ENCODE assay signal across 20 cellular contexts in genomic region chr10:74049995-74050394, GRCh38. TPM values are rescaled to one million over a fixed set of nuclear protein-coding genes. Genes with fewer than 3 reads are reported as not detected.
DNase-seq lines count a peak whose midpoint lies in the region; ATAC-seq and TF ChIP-seq lines count a peak whose summit lies in the region.
"Had no signal": no experiment of that assay in that cellular context is flagged by ENCODE, and none has a peak within 500 bp of the region (broad histone marks: within the 10 kb centered on the region; RNA-seq: fewer than 3 reads in every experiment).

No MANE protein-coding gene starts in this region.

- H3K9me2 ChIP-seq in GM23248 (ENCODE audit: insufficient read depth) = no peaks in the 10 kb centered on the region

- no peak for TF ChIP-seq CTCF in thoracic aorta (IDR thresholded peaks at IDR 0.05)

- DNase-seq in GM23248 (no peak), cerebellum (ENCODE audit: low spot score) (peak; percentile 13), right cardiac atrium (no peak), thoracic aorta (ENCODE audit: low spot score) (no peak), DMS79 treated with DMSO at 0.1 percent for 48 hours (lab: John Stamatoyannopoulos, UW) (no peak), posterior cingulate gyrus (no peak)
- no peak for DNase-seq in activated CD4-positive, alpha-beta T cell treated with anti-CD3 and anti-CD28 coated beads for 48 hours
- DNase-seq: activated CD4-positive, CD25-positive, alpha-beta regulatory T cell treated with anti-CD3 and anti-CD28 coated beads, Interleukin-2, amount 50 U/mL, for 72 hours; head of caudate nucleus; NCI-H1417; NCI-H2171 treated with DMSO at 0.1 percent for 48 hours; NCI-H82; PC-9; retina; stimulated activated naive CD4-positive, alpha-beta T cell treated with Interleukin-2 at 50 U/mL for 16 hours; T-helper 9 cell had no signal

- no peak overlapping the region for H2AFZ ChIP-seq in GM23248
- H2AFZ ChIP-seq: neural progenitor cell, PC-9 had no signal

- H3K27ac ChIP-seq in GM23248 = peak overlapping the region; percentile 84; the same call in 1 of the 2 replicates
- peak overlapping the region; percentile 66 for H3K27ac ChIP-seq in right cardiac atrium (ENCODE audit: low read length)
- peak overlapping the region; percentile 44 to 55 for H3K27ac ChIP-seq in thoracic aorta
- H3K27ac ChIP-seq: neural progenitor cell, SK-N-MC had no signal

- H3K4me3 ChIP-seq in GM23248 = no peak overlapping the region
- H3K4me3 ChIP-seq in right cardiac atrium (ENCODE audit: low read length) = no peak overlapping the region
- H3K4me3 ChIP-seq in thoracic aorta = no peak overlapping the region
- H3K4me3 ChIP-seq: breast epithelium, neural progenitor cell, PC-9, SK-N-MC had no signal

- peak; percentile 52 to 54 for ATAC-seq in right cardiac atrium
- no peak for ATAC-seq in thoracic aorta (ENCODE audit: insufficient number of reproducible peaks, low FRiP score, low read depth)
- ATAC-seq in GM18907 (IDR thresholded peaks at IDR 0.05; ENCODE audit: unreplicated experiment) = no peak

- H4K20me1 ChIP-seq in GM23248 (ENCODE audit: insufficient read depth) = peaks cover 8% of the 10 kb centered on the region; the same call in 1 of the 2 replicates

- in situ Hi-C loops in GM23248 (cut with MboI) = no loop called here

- peaks cover 16% of the 10 kb centered on the region; the same call in 1 of the 2 replicates for H3K36me3 ChIP-seq in GM23248 (ENCODE audit: low read depth)
- H3K36me3 ChIP-seq in thoracic aorta = no peaks in the 10 kb centered on the region
- H3K36me3 ChIP-seq: breast epithelium, neural progenitor cell had no signal

- H3K9me3 ChIP-seq in GM23248 (ENCODE audit: low read depth) (no peaks in the 10 kb centered on the region), right cardiac atrium (ENCODE audit: control insufficient read depth, low read length) (no peaks in the 10 kb centered on the region), thoracic aorta (no peaks in the 10 kb centered on the region)
- H3K9me3 ChIP-seq: breast epithelium had no signal

- intact Hi-C loops in right cardiac atrium (cut with DNase I) (no loop called here), posterior cingulate gyrus (cut with DNase I) (no loop called here)

- H3K4me1 ChIP-seq in GM23248 (ENCODE audit: insufficient read depth) (peaks cover 45% of the 10 kb centered on the region), right cardiac atrium (ENCODE audit: control insufficient read depth, insufficient read depth, low read length) (peaks cover 8% of the 10 kb centered on the region), thoracic aorta (ENCODE audit: control insufficient read depth in 1 of 2, low read depth in 2 of 2) (peaks cover 50 to 73% of the 10 kb centered on the region in 2 donors)
- H3K4me1 ChIP-seq: breast epithelium, neural progenitor cell had no signal

- H3K79me2 ChIP-seq in GM23248 (ENCODE audit: insufficient read depth) = peaks cover 93% of the 10 kb centered on the region

- peaks cover 63% of the 10 kb centered on the region for H3F3A ChIP-seq in GM23248 (ENCODE audit: insufficient read depth)

- H3K27me3 ChIP-seq in GM23248 (replicated peaks; ENCODE audit: insufficient read depth) (no peaks in the 10 kb centered on the region), right cardiac atrium (ENCODE audit: control insufficient read depth, insufficient read depth) (no peaks in the 10 kb centered on the region), thoracic aorta (replicated peaks; ENCODE audit: insufficient read depth) (no peaks in the 10 kb centered on the region)
- H3K27me3 ChIP-seq: breast epithelium, neural progenitor cell had no signal

- H3K4me2 ChIP-seq in GM23248 (ENCODE audit: unreplicated experiment) = no peak overlapping the region
- H3K4me2 ChIP-seq: neural progenitor cell, PC-9 had no signal

- no peak overlapping the region for H3K9ac ChIP-seq in GM23248
- H3K9ac ChIP-seq: neural progenitor cell had no signal

- WGBS in GM23248 (ENCODE audit: low coverage in 1 of 2, low lambda C conversion rate in 2 of 2, missing lambda C conversion rate in 2 of 2), 2 experiments = 26 to 30% methylated on average over 1 of the region's 1 CpG
- WGBS in right cardiac atrium = 15% methylated on average over 1 of the region's 1 CpG

RNA-seq across cellular contexts. Expression of gene VCL, which starts 52.1 kb away (rescaled TPM):
- 235 and 265 TPM in 2 replicates for total RNA-seq in GM23248 (2014; rRNA removed; shearing (Covaris generic))
- 177 and 180 TPM in 2 replicates for polyA plus RNA-seq in GM23248 (2016; fragmentation: Nextera tagmentation; extraction: Ambion mirVana)
- 23.0 TPM for total RNA-seq in cerebellum
- total RNA-seq in right cardiac atrium = 100 to 1,000 TPM; 203 to 246 (median 224) TPM
- 74.6 TPM for polyA plus RNA-seq in right cardiac atrium
- total RNA-seq in thoracic aorta = 100 to 1,000 TPM; 346 to 348 TPM

Comparison
In these comparisons a context has a peak if more than half of its experiments do, and no peak if none do; other contexts are left out.
1. ATAC-seq: peak in right cardiac atrium (2 of 2); none in thoracic aorta (single experiment) and GM18907 (single experiment).
2. Peak in every context shown above with its lines, with median percentiles within 50 percentile points of each other: H3K27ac ChIP-seq.